In genomic region chr20:18138266-18138582, GRCh38 we compare ENCODE assay signal across 7 cellular contexts. TPM values are rescaled to one million over a fixed set of nuclear protein-coding genes. Genes with fewer than 3 reads are reported as not detected.
A peak's percentile ranks its signal among the peaks of the same experiment; 100 is the strongest.
DNase-seq lines count a peak whose midpoint lies in the region; ATAC-seq and TF ChIP-seq lines count a peak whose summit lies in the region.

No MANE protein-coding gene starts in this region.

- in situ Hi-C loops in brain microvascular endothelial cell (cut with HindIII; ENCODE audit: low pct_ligation_motif_present, low sequenced_read_pairs): no loop called here

- DNase-seq in brain microvascular endothelial cell: no peak
- DNase-seq in activated gamma-delta T cell (lab: John Stamatoyannopoulos, UW): no peak
- DNase-seq in Kasumi-1 (lab: John Stamatoyannopoulos, UW): no peak
- DNase-seq in SIG-M5 (lab: John Stamatoyannopoulos, UW): no peak

- peak overlapping the region; percentile 63 for H3K27ac ChIP-seq in brain microvascular endothelial cell
- H3K27ac ChIP-seq in mesodermal cell (ENCODE audit: low read depth, low read length, severe bottlenecking): peak overlapping the region; percentile 80

- WGBS in mesodermal cell (ENCODE audit: insufficient coverage in 2 of 2), 2 experiments: 0 to 3% methylated on average over 9 to 11 of the region's 15 CpGs

- ATAC-seq in GM19395 (IDR thresholded peaks at IDR 0.05; ENCODE audit: unreplicated experiment) (peak; percentile 47), HG03575 (IDR thresholded peaks at IDR 0.05; ENCODE audit: extremely low read depth, insufficient number of reproducible peaks, low FRiP score, unreplicated experiment) (peak; percentile 2)

- H3K4me1 ChIP-seq in mesodermal cell (ENCODE audit: control insufficient read depth, insufficient read depth, low read length, poor library complexity, severe bottlenecking): no peaks in the 10 kb centered on the region

- no peak for TF ChIP-seq CTCF in brain microvascular endothelial cell (IDR thresholded peaks at IDR 0.05; ENCODE audit: low read depth, low read length, missing control alignments)

- no peaks in the 10 kb centered on the region for H3K27me3 ChIP-seq in brain microvascular endothelial cell (replicated peaks)

- H3K9me3 ChIP-seq in mesodermal cell (ENCODE audit: control insufficient read depth, low read length): no peaks in the 10 kb centered on the region

- H3K4me3 ChIP-seq in brain microvascular endothelial cell (ENCODE audit: low read depth, low read length) (peak overlapping the region; percentile 86), mesodermal cell (ENCODE audit: extremely low read depth, insufficient read depth, low read length, poor library complexity, severe bottlenecking) (peak overlapping the region; percentile 89)

- H3K36me3 ChIP-seq in brain microvascular endothelial cell (replicated peaks): peaks cover 4% of the 10 kb centered on the region
- peaks cover 17% of the 10 kb centered on the region for H3K36me3 ChIP-seq in mesodermal cell (ENCODE audit: control insufficient read depth, insufficient read depth, low read length)

RNA-seq across cellular contexts. Expression of gene KAT14, which starts 0.6 kb away (rescaled TPM):
- 14.9 TPM for polyA plus RNA-seq in mesodermal cell (2013, experiment 1 of 2)
- polyA plus RNA-seq in mesodermal cell (2013, experiment 2 of 2): 15.7 TPM

RNA-seq across cellular contexts. Expression of gene PET117, which starts 0.6 kb away (rescaled TPM):
- polyA plus RNA-seq in mesodermal cell (2013, experiment 1 of 2): 14.5 TPM
- polyA plus RNA-seq in mesodermal cell (2013, experiment 2 of 2): 15.6 TPM
